8 cellular contexts compared by ENCODE assay signal in the genomic region with DNA sequence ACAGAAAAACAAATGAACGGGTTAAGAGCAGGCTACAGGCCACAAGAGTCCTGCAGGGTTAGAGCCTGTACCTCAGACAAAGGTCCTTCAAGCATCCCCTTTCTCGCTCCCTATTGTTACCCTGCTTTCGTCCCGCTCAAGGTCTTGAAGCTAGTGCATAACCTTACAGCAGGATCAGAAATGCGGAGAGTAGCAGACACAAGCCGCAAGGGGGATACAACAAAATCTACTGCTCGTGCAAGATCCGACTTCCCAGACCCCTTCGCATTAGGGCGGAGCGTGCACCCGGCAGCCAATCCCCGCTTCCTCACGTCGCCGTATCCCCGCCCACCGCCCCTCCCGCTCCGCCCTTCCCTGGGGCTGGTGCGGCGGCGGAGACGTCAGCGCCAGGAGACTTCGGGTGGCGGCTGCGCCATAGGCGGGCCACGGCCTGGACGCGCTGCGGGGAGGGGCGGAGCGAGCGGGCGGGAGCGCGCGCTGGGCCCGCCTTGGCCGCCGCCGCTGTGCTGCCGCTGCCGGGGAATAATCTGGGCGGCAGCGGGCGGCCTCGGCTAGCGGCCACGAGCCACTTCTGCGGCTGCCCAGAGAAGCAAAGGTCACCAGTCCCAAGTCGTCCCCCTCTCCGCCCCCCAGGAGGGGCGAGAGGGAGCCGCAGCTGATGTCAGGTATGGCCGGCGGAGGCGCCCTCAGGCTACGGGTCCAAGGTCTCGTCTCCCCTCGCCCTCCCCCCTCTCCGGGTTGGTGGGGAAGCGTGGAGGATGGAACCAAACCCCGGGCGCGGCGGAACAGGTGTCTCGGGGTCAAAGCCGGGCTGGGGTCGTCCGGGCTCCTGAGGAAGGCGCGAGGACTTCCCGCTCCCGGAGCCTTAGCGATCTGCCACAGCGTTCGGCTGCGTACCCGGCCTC. TPM values are rescaled to one million over a fixed set of nuclear protein-coding genes. Genes with fewer than 3 reads are reported as not detected.
DNase-seq lines count a peak whose midpoint lies in the region; ATAC-seq and TF ChIP-seq lines count a peak whose summit lies in the region.

TSS of gene C1GALT1 (plus strand) at position 389 of the 905 bp plus-strand sequence. CDS start 51,776 bp downstream, outside the sequence.

- H3K79me2 ChIP-seq in GM23338 (replicated peaks; ENCODE audit: insufficient read depth) (peaks cover 46% of the 10 kb centered on the region), fibroblast of lung (ENCODE audit: control insufficient read depth, insufficient read depth, low read length) (peaks cover 25% of the 10 kb centered on the region)

- H3K4me1 Mint-ChIP-seq in GM23338: peaks cover 17% of the 10 kb centered on the region
- peaks cover 0 to 14% (median 10%) of the 10 kb centered on the region in 7 donors for H3K4me1 Mint-ChIP-seq in naive thymus-derived CD4-positive, alpha-beta T cell
- peaks cover 11 to 16% of the 10 kb centered on the region in 2 donors for H3K4me1 Mint-ChIP-seq in stimulated activated naive B cell treated with anti-CD40 and anti-IgM and Interleukin-4, amounts not matched to agents 10 μg/mL and 1 μg/mL and 100 μg/mL, for 72 hours

- H3F3A ChIP-seq in GM23338 (replicated peaks; ENCODE audit: low read depth): no peaks in the 10 kb centered on the region

- peak within 1 kb of the TSS; percentile 87 for H3K9ac ChIP-seq in fibroblast of lung (ENCODE audit: insufficient read depth, low read length)

- H3K4me3 Mint-ChIP-seq in GM23338: peak within 1 kb of the TSS; percentile 89
- H3K4me3 Mint-ChIP-seq in naive thymus-derived CD4-positive, alpha-beta T cell: peak within 1 kb of the TSS in 9 of 10 donors; percentile 87 to 97 (median 94)
- peak within 1 kb of the TSS; percentile 92 to 100 for H3K4me3 Mint-ChIP-seq in stimulated activated naive B cell treated with anti-CD40 and anti-IgM and Interleukin-4, amounts not matched to agents 10 μg/mL and 1 μg/mL and 100 μg/mL, for 72 hours

- ATAC-seq in GM23338: peak; percentile 84
- peak; percentile 93 for ATAC-seq in naive thymus-derived CD4-positive, alpha-beta T cell
- peak; percentile 85 to 86 for ATAC-seq in stimulated activated naive B cell treated with anti-CD40 and anti-IgM and Interleukin-4, amounts not matched to agents 10 μg/mL and 1 μg/mL and 100 μg/mL, for 72 hours (replicated peaks)

- H3K4me3 ChIP-seq in GM23338 (peak within 1 kb of the TSS; percentile 63), fibroblast of lung (replicated peaks in 1 of 4; ENCODE audit: control extremely low read depth in 1 of 4, insufficient read depth in 1 of 4, low read depth in 3 of 4, low read length in 4 of 4) (peak within 1 kb of the TSS; percentile 83 to 98 (median 88))
- peak within 1 kb of the TSS; percentile 91 for H3K4me3 ChIP-seq in naive thymus-derived CD4-positive, alpha-beta T cell (ENCODE audit: low read length)

- DNase-seq in EL (peak; percentile 97), GM23338 (ENCODE audit: low spot score) (peak; percentile 98), LHCN-M2 (ENCODE audit: low read depth) (peak; percentile 99), RPMI7951 (ENCODE audit: low read depth) (peak; percentile 98), fibroblast of lung (ENCODE audit: low read depth in 2 of 2) (peak; percentile 98)
- DNase-seq in activated T-helper 1 cell treated with anti-CD3 and anti-CD28 coated beads, Interleukin-2, amount 50 U/mL, for 16 hours (ENCODE audit: low read depth in 1 of 2, low spot score in 1 of 2): peak; percentile 95 to 97
- DNase-seq in naive thymus-derived CD4-positive, alpha-beta T cell: peak; percentile 92 to 98 (median 98)
- peak; percentile 97 for DNase-seq in stimulated activated naive B cell treated with anti-CD40 and anti-IgM and Interleukin-4, amounts not matched to agents 10 μg/mL and 1 μg/mL and 100 μg/mL, for 72 hours

- H4K20me1 ChIP-seq in GM23338 (replicated peaks; ENCODE audit: insufficient read depth): peaks cover 9% of the 10 kb centered on the region
- H4K20me1 ChIP-seq in fibroblast of lung (ENCODE audit: control insufficient read depth, extremely low read depth, insufficient read depth, low read length): no peaks in the 10 kb centered on the region

- peak within 1 kb of the TSS; percentile 98 for H3K27ac Mint-ChIP-seq in GM23338
- H3K27ac Mint-ChIP-seq in naive thymus-derived CD4-positive, alpha-beta T cell: peak within 1 kb of the TSS; percentile 93 to 100 (median 98)
- peak within 1 kb of the TSS; percentile 100 for H3K27ac Mint-ChIP-seq in stimulated activated naive B cell treated with anti-CD40 and anti-IgM and Interleukin-4, amounts not matched to agents 10 μg/mL and 1 μg/mL and 100 μg/mL, for 72 hours

- H3K27me3 ChIP-seq in GM23338 (ENCODE audit: insufficient read depth): no peaks in the 10 kb centered on the region
- no peaks in the 10 kb centered on the region for H3K27me3 ChIP-seq in fibroblast of lung (ENCODE audit: control insufficient read depth, insufficient read depth, low read length)
- H3K27me3 ChIP-seq in naive thymus-derived CD4-positive, alpha-beta T cell (ENCODE audit: control insufficient read depth in 2 of 2, insufficient read depth in 2 of 2, low read length in 2 of 2): no peaks in the 10 kb centered on the region

- H3K36me3 Mint-ChIP-seq in GM23338 (ENCODE audit: low read depth): peaks cover 7% of the 10 kb centered on the region
- peaks cover 0 to 15% (median 0%) of the 10 kb centered on the region in 5 donors for H3K36me3 Mint-ChIP-seq in naive thymus-derived CD4-positive, alpha-beta T cell
- peaks cover 0 to 8% of the 10 kb centered on the region in 2 donors for H3K36me3 Mint-ChIP-seq in stimulated activated naive B cell treated with anti-CD40 and anti-IgM and Interleukin-4, amounts not matched to agents 10 μg/mL and 1 μg/mL and 100 μg/mL, for 72 hours

- intact Hi-C loops in naive thymus-derived CD4-positive, alpha-beta T cell (cut with micrococcal nuclease): loop anchor here (1.0 to 10.0 kb wide), 18 partner anchors 11 to 1034 kb away; partner anchors contain the start of genes GLCCI1 (in 2 of the 2), MIOS (in 2 of the 2), UMAD1 (in 2 of the 2) and DAGLB (in 1 of the 2)

- H3K9me3 ChIP-seq in fibroblast of lung (ENCODE audit: control insufficient read depth, insufficient read depth, low read depth, low read length): no peaks in the 10 kb centered on the region
- H3K9me3 ChIP-seq in naive thymus-derived CD4-positive, alpha-beta T cell (ENCODE audit: control insufficient read depth in 2 of 3, low read length in 3 of 3): no peaks in the 10 kb centered on the region

- no peaks in the 10 kb centered on the region; the same call in 2 of the 3 replicates for H3K9me3 Mint-ChIP-seq in GM23338
- H3K9me3 Mint-ChIP-seq in naive thymus-derived CD4-positive, alpha-beta T cell: no peaks in the 10 kb centered on the region
- H3K9me3 Mint-ChIP-seq in stimulated activated naive B cell treated with anti-CD40 and anti-IgM and Interleukin-4, amounts not matched to agents 10 μg/mL and 1 μg/mL and 100 μg/mL, for 72 hours: no peaks in the 10 kb centered on the region

- TF ChIP-seq CTCF in GM23338 (conservative IDR thresholded peaks at IDR 0.05; ENCODE audit: low read depth in 2 of 2) (peak; percentile 38 to 52), fibroblast of lung (conservative IDR thresholded peaks at IDR 0.05 in 1 of 2, IDR thresholded peaks at IDR 0.05 in 1 of 2; ENCODE audit: low read depth in 1 of 2, low read length in 2 of 2) (peak; percentile 44 to 64)

- H3K4me2 ChIP-seq in GM23338 (peak within 1 kb of the TSS; percentile 89), fibroblast of lung (ENCODE audit: extremely low read depth, insufficient read depth, low read length) (peak within 1 kb of the TSS; percentile 96)

- H3K27ac ChIP-seq in GM23338 (ENCODE audit: low read depth) (peak within 1 kb of the TSS; percentile 99), fibroblast of lung (ENCODE audit: insufficient read depth, low read length) (peak within 1 kb of the TSS; percentile 86)
- H3K27ac ChIP-seq in naive thymus-derived CD4-positive, alpha-beta T cell (ENCODE audit: low read depth, low read length): peak within 1 kb of the TSS; percentile 95

- peaks cover 3% of the 10 kb centered on the region for H3K27me3 Mint-ChIP-seq in GM23338 (ENCODE audit: insufficient read depth, low read depth, poor library complexity)
- H3K27me3 Mint-ChIP-seq in naive thymus-derived CD4-positive, alpha-beta T cell: no peaks in the 10 kb centered on the region
- H3K27me3 Mint-ChIP-seq in stimulated activated naive B cell treated with anti-CD40 and anti-IgM and Interleukin-4, amounts not matched to agents 10 μg/mL and 1 μg/mL and 100 μg/mL, for 72 hours: no peaks in the 10 kb centered on the region

- no peaks in the 10 kb centered on the region for H3K36me3 ChIP-seq in GM23338 (ENCODE audit: insufficient read depth)
- no peaks in the 10 kb centered on the region for H3K36me3 ChIP-seq in fibroblast of lung (ENCODE audit: control insufficient read depth, insufficient read depth, low read length)
- H3K36me3 ChIP-seq in naive thymus-derived CD4-positive, alpha-beta T cell (ENCODE audit: control insufficient read depth in 2 of 3, insufficient read depth in 3 of 3, low read length in 3 of 3): peaks cover 0 to 5% (median 4%) of the 10 kb centered on the region in 3 experiments

- POLR2A ChIA-PET in naive thymus-derived CD4-positive, alpha-beta T cell (lab: Charles Lee): interaction anchor here (0.5 to 7.6 kb wide), 36 partner anchors 9 to 1354 kb away, joined by 3 to 114 read pairs (median 4); partner anchors contain the start of genes MIOS and UMAD1

- H3K4me1 ChIP-seq in GM23338 (ENCODE audit: insufficient read depth): peaks cover 39% of the 10 kb centered on the region
- peaks cover 7% of the 10 kb centered on the region for H3K4me1 ChIP-seq in fibroblast of lung (ENCODE audit: control insufficient read depth, extremely low read depth, insufficient read depth, low read length)
- H3K4me1 ChIP-seq in naive thymus-derived CD4-positive, alpha-beta T cell (ENCODE audit: control insufficient read depth in 2 of 2, insufficient read depth in 2 of 2, low read length in 2 of 2): peaks cover 22% of the 10 kb centered on the region in 2 donors

- no peaks in the 10 kb centered on the region for H3K9me2 ChIP-seq in GM23338 (ENCODE audit: insufficient read depth)

- no peak within 1 kb of the TSS for H2AFZ ChIP-seq in GM23338
- H2AFZ ChIP-seq in fibroblast of lung (ENCODE audit: low read length): peak within 1 kb of the TSS; percentile 98

- CTCF ChIA-PET in naive thymus-derived CD4-positive, alpha-beta T cell (lab: Charles Lee): interaction anchor here (0.5 to 3.1 kb wide), 19 partner anchors 8 to 344 kb away, joined by 3 to 34 read pairs (median 4); no protein-coding TSS in a partner anchor

TF ChIP-seq in GM23338, 12 proteins besides CTCF, POLR2A, EP300 and RAD21 (continues in another document):
- peak; percentile 97 for TF ChIP-seq POLR2AphosphoS5 (IDR thresholded peaks at IDR 0.05; ENCODE audit: low read depth)

RNA-seq across cellular contexts. Expression of gene C1GALT1, which starts in this region (rescaled TPM):
- 203 and 261 TPM in 2 replicates for total RNA-seq in GM23338 (2014; rRNA removed; shearing (Covaris generic))
- 48.5 and 58.2 TPM in 2 replicates for polyA plus RNA-seq in GM23338 (2016; fragmentation: Nextera tagmentation; extraction: Ambion mirVana)
- total RNA-seq in LHCN-M2 (2014; rRNA removed): 555 and 675 TPM in 2 replicates
- 67.7 TPM for polyA plus RNA-seq in LHCN-M2 (2012)
- 44.9 and 60.0 TPM in 2 replicates for total RNA-seq in RPMI7951 (2014; rRNA removed; shearing (Covaris generic))
- 12.3 and 17.0 TPM in 2 replicates for total RNA-seq in fibroblast of lung
- polyA plus RNA-seq in fibroblast of lung: 23.9 and 26.3 TPM in 2 replicates
- polyA plus RNA-seq in fibroblast of lung (2012): 16.2 TPM in 2 replicates
- 0.63 and 1.6 TPM in 2 replicates for polyA minus RNA-seq in fibroblast of lung (ENCODE audit: low replicate concordance)
- total RNA-seq in naive thymus-derived CD4-positive, alpha-beta T cell: 10 to 100 TPM; 51.4 to 60.1 (median 55.6) TPM
- 10 to 100 TPM; 47.9 to 54.5 TPM for polyA plus RNA-seq in naive thymus-derived CD4-positive, alpha-beta T cell

Comparison
In these comparisons a context has a peak if more than half of its experiments do, and no peak if none do; other contexts are left out.
1. Peak in every context shown above with its lines: DNase-seq, ATAC-seq, H3K4me3 ChIP-seq and H3K27ac ChIP-seq.